Comparison of ENCODE assay signal across 16 cellular contexts in genomic region chr10:48683893-48684292, GRCh38. TPM values are rescaled to one million over a fixed set of nuclear protein-coding genes. Genes with fewer than 3 reads are reported as not detected.
A peak's percentile ranks its signal among the peaks of the same experiment; 100 is the strongest.
DNase-seq lines count a peak whose midpoint lies in the region; ATAC-seq and TF ChIP-seq lines count a peak whose summit lies in the region.
"Had no signal": no experiment of that assay in that cellular context is flagged by ENCODE, and none has a peak within 500 bp of the region (broad histone marks: within the 10 kb centered on the region; RNA-seq: fewer than 3 reads in every experiment).

No MANE protein-coding gene starts in this region.

- DNase-seq in DMS53 (lab: John Stamatoyannopoulos, UW) (peak; percentile 84), HL-60 (ENCODE audit: low read depth in 1 of 2, low spot score in 1 of 2) (no peak), SIG-M5 treated with dmso at 0.1 percent for 504 hours (lab: John Stamatoyannopoulos, UW; ENCODE audit: unreplicated experiment) (no peak), DMS 273 (lab: John Stamatoyannopoulos, UW; ENCODE audit: unreplicated experiment) (no peak), SKM-1 (lab: John Stamatoyannopoulos, UW; ENCODE audit: unreplicated experiment) (no peak), NOMO-1 treated with DMSO at 0.1 percent for 48 hours (lab: John Stamatoyannopoulos, UW; ENCODE audit: unreplicated experiment) (no peak)
- DNase-seq: activated CD4-positive, alpha-beta T cell treated with anti-CD3 and anti-CD28 coated beads for 48 hours; activated T-cell treated with anti-CD3 and anti-CD28 coated beads, Interleukin-2, amount 50 U/mL, for 1 hour; NCI-H1694 treated with DMSO at 0.1 percent for 48 hours; NCI-H774; stomach had no signal

- H3K4me3 ChIP-seq in HL-60 (replicated peaks; ENCODE audit: insufficient read depth, low read length): no peak overlapping the region
- H3K4me3 ChIP-seq: GM23338, smooth muscle cell had no signal

- peak overlapping the region; percentile 93 for H3K27ac ChIP-seq in HL-60 (replicated peaks)

- peak; percentile 26 for ATAC-seq in GM18867 (IDR thresholded peaks at IDR 0.05; ENCODE audit: unreplicated experiment)
- ATAC-seq in esophagus mucosa: peak; percentile 38
- ATAC-seq: GM23338 had no signal

- H3K27me3 ChIP-seq in HL-60 (ENCODE audit: insufficient read depth, poor library complexity, severe bottlenecking): no peaks in the 10 kb centered on the region
- H3K27me3 ChIP-seq: stomach had no signal

- no peak for TF ChIP-seq CTCF in HL-60 (IDR thresholded peaks at IDR 0.05; ENCODE audit: insufficient read depth, low read length)

RNA-seq across cellular contexts. Expression of gene WDFY4, which starts 0.8 kb away (rescaled TPM):
- total RNA-seq in esophagus mucosa: 1.6 TPM
- total RNA-seq: LHCN-M2, smooth muscle cell had no signal
